In genomic region chr7:127350586-127350985, GRCh38 we compare ENCODE assay signal across 23 cellular contexts.
"Had no signal": no experiment of that assay in that cellular context is flagged by ENCODE, and none has a peak within 500 bp of the region (broad histone marks: within the 10 kb centered on the region; RNA-seq: fewer than 3 reads in every experiment).

No MANE protein-coding gene starts in this region.

- H3K4me3 ChIP-seq: ascending aorta, body of pancreas, MG63 had no signal

- H3K9me3 ChIP-seq: ascending aorta, body of pancreas, MG63 had no signal

- DNase-seq: activated CD4-positive, alpha-beta T cell treated with anti-CD3 and anti-CD28 coated beads for 48 hours; activated CD4-positive, alpha-beta T cell treated with anti-CD3 and anti-CD28 coated beads, Interleukin-2, amount 50 U/mL, for 4 hours; activated CD8-positive, alpha-beta memory T cell treated with anti-CD3 and anti-CD28 coated beads, Interleukin-2, amount 50 U/mL, for 48 hours; activated CD8-positive, alpha-beta T cell treated with anti-CD3 and anti-CD28 coated beads, Interleukin-2, amount 10 ng/mL, durations not matched to agents 7 days and 5 days; activated effector memory CD4-positive, alpha-beta T cell treated with Interleukin-2 at 50 U/mL for 16 hours; activated naive CD4-positive, alpha-beta T cell; activated T-cell treated with anti-CD3 and anti-CD28 coated beads, Interleukin-2, amount 50 U/mL, for 1 hour; amniotic stem cell; central memory CD4-positive, alpha-beta T cell; MG63; NCI-H1105; NCI-H1436; NCI-H1694 treated with DMSO at 0.1 percent for 48 hours; NCI-H2081; NCI-H510A treated with DMSO at 0.1 percent for 48 hours; SIG-M5; T-helper 2 cell; T1000 had no signal

- ATAC-seq: activated CD8-positive, alpha-beta T cell treated with anti-CD3 and anti-CD28 coated beads, Interleukin-2, amount 10 ng/mL, durations not matched to agents 7 days and 5 days; body of pancreas had no signal

- H3K36me3 ChIP-seq: ascending aorta, MG63 had no signal

- FAIRE-seq: bronchial epithelial cell had no signal

- H3K9me3 Mint-ChIP-seq: activated naive CD4-positive, alpha-beta T cell treated with anti-CD3 and anti-CD28 coated beads, Interleukin-2, amount 50 U/mL, for 24 hours had no signal

- H3K27me3 ChIP-seq: ascending aorta, body of pancreas, MG63 had no signal

- H3K27ac ChIP-seq: ascending aorta, VCaP had no signal

- H3K36me3 Mint-ChIP-seq: activated naive CD4-positive, alpha-beta T cell treated with anti-CD3 and anti-CD28 coated beads, Interleukin-2, amount 50 U/mL, for 24 hours had no signal

- H3K4me3 Mint-ChIP-seq: activated CD8-positive, alpha-beta T cell treated with anti-CD3 and anti-CD28 coated beads, Interleukin-2, amount 10 ng/mL, durations not matched to agents 7 days and 5 days; activated naive CD4-positive, alpha-beta T cell treated with anti-CD3 and anti-CD28 coated beads, Interleukin-2, amount 50 U/mL, for 24 hours had no signal

- H3K27ac Mint-ChIP-seq: activated CD8-positive, alpha-beta T cell treated with anti-CD3 and anti-CD28 coated beads, Interleukin-2, amount 10 ng/mL, durations not matched to agents 7 days and 5 days had no signal
